ENCODE assay signal across 24 cellular contexts in genomic region chr7:3234851-3235250, GRCh38.
"Had no signal": no experiment of that assay in that cellular context is flagged by ENCODE, and none has a peak within 500 bp of the region (broad histone marks: within the 10 kb centered on the region; RNA-seq: fewer than 3 reads in every experiment).

No MANE protein-coding gene starts in this region.

- H3K4me3 Mint-ChIP-seq: activated CD8-positive, alpha-beta T cell treated with anti-CD3 and anti-CD28 coated beads, Interleukin-2, amount 10 ng/mL, durations not matched to agents 7 days and 5 days; activated naive CD8-positive, alpha-beta T cell treated with anti-CD3 and anti-CD28 coated beads, Interleukin-2, amount 50 U/mL, for 24 hours; activated T-cell treated with anti-CD3 and anti-CD28 coated beads, Interleukin-2, amount 50 U/mL, for 4 hours; T-helper 1 cell treated with Interleukin-12 subunit alpha and Interleukin-12 subunit beta and Interleukin-4 antibody, amounts not matched to agents 30 μg/mL and 1 μg/mL, for 36 hours; WTC11 had no signal

- H3K4me1 Mint-ChIP-seq: brain, WTC11 had no signal

- H3K27me3 Mint-ChIP-seq: brain had no signal

- H3K27ac ChIP-seq: cardiac muscle cell had no signal

- H3K27ac Mint-ChIP-seq: activated CD8-positive, alpha-beta T cell treated with anti-CD3 and anti-CD28 coated beads, Interleukin-2, amount 10 ng/mL, durations not matched to agents 7 days and 5 days; activated naive CD4-positive, alpha-beta T cell treated with anti-CD3 and anti-CD28 coated beads, Interleukin-2, amount 50 U/mL, for 72 hours; brain; T-helper 1 cell treated with Interleukin-12 subunit alpha and Interleukin-12 subunit beta and Interleukin-4 antibody, amounts not matched to agents 30 μg/mL and 1 μg/mL, for 36 hours; WTC11 had no signal

- ATAC-seq: activated CD8-positive, alpha-beta T cell treated with anti-CD3 and anti-CD28 coated beads, Interleukin-2, amount 10 ng/mL, durations not matched to agents 7 days and 5 days; activated naive CD4-positive, alpha-beta T cell treated with anti-CD3 and anti-CD28 coated beads, Interleukin-2, amount 50 U/mL, for 72 hours; activated naive CD8-positive, alpha-beta T cell treated with anti-CD3 and anti-CD28 coated beads, Interleukin-2, amount 50 U/mL, for 24 hours; activated T-cell treated with anti-CD3 and anti-CD28 coated beads, Interleukin-2, amount 50 U/mL, for 4 hours; WTC11 had no signal

- H3K4me3 ChIP-seq: ascending aorta, cardiac muscle cell had no signal

- H3K36me3 ChIP-seq: ascending aorta, cardiac muscle cell had no signal

- H3K27me3 ChIP-seq: ascending aorta, cardiac muscle cell had no signal

- H3K9me3 ChIP-seq: ascending aorta had no signal

- DNase-seq: activated CD4-positive, alpha-beta T cell treated with anti-CD3 and anti-CD28 coated beads for 48 hours; activated CD4-positive, alpha-beta T cell treated with anti-CD3 and anti-CD28 coated beads, Interleukin-2, amount 50 U/mL, for 4 hours; activated CD4-positive, CD25-positive, alpha-beta regulatory T cell treated with anti-CD3 and anti-CD28 coated beads, Interleukin-2, amount 50 U/mL, for 72 hours; activated CD8-positive, alpha-beta T cell treated with anti-CD3 and anti-CD28 coated beads, Interleukin-2, amount 10 ng/mL, durations not matched to agents 7 days and 5 days; activated effector memory CD4-positive, alpha-beta T cell treated with anti-CD3 and anti-CD28 coated beads, Interleukin-2, amount 50 U/mL, for 16 hours; activated naive CD4-positive, alpha-beta T cell treated with Interleukin-2 at 50 U/mL for 16 hours; activated naive CD8-positive, alpha-beta T cell treated with anti-CD3 and anti-CD28 coated beads, Interleukin-2, amount 50 U/mL, for 24 hours; activated T-cell treated with anti-CD3 and anti-CD28 coated beads, Interleukin-2, amount 50 U/mL, for 4 hours; amniotic stem cell; Kasumi-1; KBM-7; NCI-H1092 treated with DMSO at 0.1 percent for 48 hours; NCI-H1417 treated with DMSO at 0.1 percent for 48 hours; NCI-H1694; NCI-H2029; NCI-H510A treated with DMSO at 0.1 percent for 48 hours; SHP77 treated with DMSO at 0.1 percent for 48 hours; T-helper 9 cell had no signal
